ENCODE assay signal across 9 cellular contexts in genomic region chr5:80142996-80143395, GRCh38.
DNase-seq lines count a peak whose midpoint lies in the region; ATAC-seq lines count a peak whose summit lies in the region.
"Had no signal": no experiment of that assay in that cellular context is flagged by ENCODE, and none has a peak within 500 bp of the region (broad histone marks: within the 10 kb centered on the region; RNA-seq: fewer than 3 reads in every experiment).

No MANE protein-coding gene starts in this region.

- peak; percentile 20 for ATAC-seq in GM21786 (IDR thresholded peaks at IDR 0.05; ENCODE audit: unreplicated experiment)
- no peak for ATAC-seq in activated naive CD4-positive, alpha-beta T cell treated with anti-CD3 and anti-CD28 coated beads, Interleukin-2, amount 50 U/mL, for 72 hours
- no peak for ATAC-seq in naive thymus-derived CD8-positive, alpha-beta T cell

- POLR2A ChIA-PET in naive thymus-derived CD8-positive, alpha-beta T cell (lab: Charles Lee) = interaction anchor here (1.5 to 14.9 kb wide), 2 partner anchors 9 to 55 kb away, joined by 3 to 128 read pairs; no protein-coding TSS in a partner anchor

- H4K20me1 ChIP-seq in BLaER1 treated with 17β-estradiol and CSF1 and Interleukin-3, amounts not matched to agents 10 nM and 100 nM = no peaks in the 10 kb centered on the region

- peak overlapping the region; percentile 56 to 76 for H3K27ac Mint-ChIP-seq in activated naive CD4-positive, alpha-beta T cell treated with anti-CD3 and anti-CD28 coated beads, Interleukin-2, amount 50 U/mL, for 72 hours
- H3K27ac Mint-ChIP-seq in naive thymus-derived CD8-positive, alpha-beta T cell = peak overlapping the region; percentile 80 to 97 (median 90)

- no peak for DNase-seq in activated naive CD4-positive, alpha-beta T cell treated with anti-CD3 and anti-CD28 coated beads, Interleukin-2, amount 50 U/mL, for 72 hours (ENCODE audit: low spot score in 2 of 2)
- no peak for DNase-seq in naive thymus-derived CD8-positive, alpha-beta T cell
- DNase-seq in NCI-H748 treated with DMSO at 0.1 percent for 48 hours (lab: John Stamatoyannopoulos, UW) = no peak
- DNase-seq in HuH-7 (ENCODE audit: low spot score) = no peak
- no peak for DNase-seq in stimulated activated CD4-positive, alpha-beta T cell treated with anti-CD3 and anti-CD28 coated beads, Interleukin-4, amount 100 ng/mL, for 1 hour
- DNase-seq in hippocampal formation (lab: John Stamatoyannopoulos, UW) = no peak
- DNase-seq: amygdala had no signal

- peak overlapping the region in 3 of 10 donors; percentile 24 to 65 (median 41) for H3K4me3 Mint-ChIP-seq in naive thymus-derived CD8-positive, alpha-beta T cell

- peak overlapping the region; percentile 53 to 99 (median 95); a peak in 21 of 22 replicates for H3K27ac ChIP-seq in BLaER1 treated with 17β-estradiol and CSF1 and Interleukin-3, amounts not matched to agents 10 nM and 100 nM

- H3K9me3 Mint-ChIP-seq in activated naive CD4-positive, alpha-beta T cell treated with anti-CD3 and anti-CD28 coated beads, Interleukin-2, amount 50 U/mL, for 72 hours = no peaks in the 10 kb centered on the region
- no peaks in the 10 kb centered on the region for H3K9me3 Mint-ChIP-seq in naive thymus-derived CD8-positive, alpha-beta T cell

- no peaks in the 10 kb centered on the region for H3K27me3 Mint-ChIP-seq in naive thymus-derived CD8-positive, alpha-beta T cell

- peaks cover 4 to 74% (median 52%) of the 10 kb centered on the region in 11 experiments; a peak in 20 of 22 replicates for H3K36me3 ChIP-seq in BLaER1 treated with 17β-estradiol and CSF1 and Interleukin-3, amounts not matched to agents 10 nM and 100 nM

- H3K9me3 ChIP-seq in BLaER1 treated with 17β-estradiol and CSF1 and Interleukin-3, amounts not matched to agents 10 nM and 100 nM (replicated peaks in 1 of 11) = no peaks in the 10 kb centered on the region

- H3K4me1 Mint-ChIP-seq in naive thymus-derived CD8-positive, alpha-beta T cell = peaks cover 41 to 88% (median 81%) of the 10 kb centered on the region in 4 donors

- H3K4me3 ChIP-seq in BLaER1 treated with 17β-estradiol and CSF1 and Interleukin-3, amounts not matched to agents 10 nM and 100 nM = peak overlapping the region in 7 of 10 experiments; percentile 44 to 66 (median 56); a peak in 12 of 20 replicates

- peaks cover 97 to 100% (median 100%) of the 10 kb centered on the region in 10 experiments for H3K4me1 ChIP-seq in BLaER1 treated with 17β-estradiol and CSF1 and Interleukin-3, amounts not matched to agents 10 nM and 100 nM

- no peaks in the 10 kb centered on the region for H3K27me3 ChIP-seq in BLaER1 treated with 17β-estradiol and CSF1 and Interleukin-3, amounts not matched to agents 10 nM and 100 nM

- peaks cover 0 to 26% of the 10 kb centered on the region in 2 donors for H3K36me3 Mint-ChIP-seq in activated naive CD4-positive, alpha-beta T cell treated with anti-CD3 and anti-CD28 coated beads, Interleukin-2, amount 50 U/mL, for 72 hours
- peaks cover 17 to 86% (median 45%) of the 10 kb centered on the region in 3 donors for H3K36me3 Mint-ChIP-seq in naive thymus-derived CD8-positive, alpha-beta T cell

- H3K4me2 ChIP-seq in BLaER1 treated with 17β-estradiol and CSF1 and Interleukin-3, amounts not matched to agents 10 nM and 100 nM = peak overlapping the region; percentile 79 to 95 (median 90)

- H3K9ac ChIP-seq in BLaER1 treated with 17β-estradiol and CSF1 and Interleukin-3, amounts not matched to agents 10 nM and 100 nM = peak overlapping the region; percentile 31 to 86 (median 83); a peak in 21 of 22 replicates
